In the genomic region with DNA sequence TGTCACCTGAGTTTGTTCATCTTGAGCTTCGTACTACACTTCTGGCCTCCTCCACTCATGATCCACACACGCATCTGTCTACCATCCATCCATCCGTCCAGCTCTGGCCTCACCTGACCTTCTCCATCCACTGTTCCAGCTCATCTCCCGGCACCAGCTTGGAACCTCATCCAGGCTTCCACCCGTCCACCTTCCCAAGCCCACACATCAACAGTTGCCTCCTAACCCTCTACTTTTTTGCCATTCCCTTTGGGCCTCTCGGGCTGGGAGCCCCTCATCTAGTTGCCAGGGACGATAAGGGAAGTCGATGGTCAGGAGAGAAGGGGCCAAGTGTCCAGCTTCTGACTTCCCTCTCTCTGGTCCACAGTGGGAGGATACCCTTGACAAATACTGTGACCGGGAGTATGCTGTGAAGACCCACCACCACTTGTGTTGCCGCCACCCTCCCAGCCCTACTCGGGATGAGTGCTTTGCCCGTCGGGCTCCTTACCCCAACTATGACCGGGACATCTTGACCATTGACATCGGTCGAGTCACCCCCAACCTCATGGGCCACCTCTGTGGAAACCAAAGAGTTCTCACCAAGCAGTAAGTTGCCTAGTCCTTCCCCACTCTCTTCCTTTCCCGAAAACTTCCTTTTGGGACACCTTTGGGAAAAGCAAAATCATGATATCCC, we compare ENCODE assay signal across 21 cellular contexts. TPM values are rescaled to one million over a fixed set of nuclear protein-coding genes. Genes with fewer than 3 reads are reported as not detected.
"Had no signal": no experiment of that assay in that cellular context is flagged by ENCODE, and none has a peak within 500 bp of the region (broad histone marks: within the 10 kb centered on the region; RNA-seq: fewer than 3 reads in every experiment).

No MANE protein-coding gene starts in this region.

- H2AFZ ChIP-seq: parathyroid adenoma had no signal

- H3K4me3 Mint-ChIP-seq: activated naive CD8-positive, alpha-beta T cell treated with anti-CD3 and anti-CD28 coated beads, Interleukin-2, amount 10 ng/mL, durations not matched to agents 7 days and 5 days; memory B cell; T-helper 1 cell treated with Interleukin-12 subunit alpha and Interleukin-12 subunit beta and Interleukin-4 antibody, amounts not matched to agents 30 μg/mL and 1 μg/mL, for 36 hours had no signal

- H3K4me3 ChIP-seq: body of pancreas, dorsolateral prefrontal cortex, gastrocnemius medialis, heart left ventricle, mucosa of descending colon, tibial nerve had no signal

- H3K27ac ChIP-seq: dorsolateral prefrontal cortex, gastrocnemius medialis, heart left ventricle, parathyroid adenoma, tibial nerve had no signal

- H3K27me3 Mint-ChIP-seq: activated naive CD8-positive, alpha-beta T cell treated with anti-CD3 and anti-CD28 coated beads, Interleukin-2, amount 10 ng/mL, durations not matched to agents 7 days and 5 days; memory B cell; naive B cell had no signal

- DNase-seq: activated CD4-positive, alpha-beta T cell treated with anti-CD3 and anti-CD28 coated beads, Interleukin-2, amount 50 U/mL, for 48 hours; activated naive CD8-positive, alpha-beta T cell treated with anti-CD3 and anti-CD28 coated beads, Interleukin-2, amount 10 ng/mL, durations not matched to agents 7 days and 5 days; amygdala; caudate nucleus; dorsolateral prefrontal cortex; gastrocnemius medialis; heart left ventricle; mucosa of descending colon; naive B cell; stimulated activated CD4-positive, alpha-beta T cell treated with anti-CD3 and anti-CD28 coated beads, Interleukin-12 subunit alpha, Interleukin-12 subunit beta, amount 100 ng/mL, for 4 hours; stimulated activated CD4-positive, alpha-beta T cell treated with anti-CD3 and anti-CD28 coated beads, Interleukin-1b, Interleukin-23, amount 100 ng/mL, for 48 hours; stimulated activated naive CD8-positive, alpha-beta T cell treated with anti-CD3 and anti-CD28 coated beads, Interleukin-15, Interleukin-2, amounts not matched to agents 100 U/mL and 50 U/mL, for 24 hours had no signal

- H3K9ac ChIP-seq: parathyroid adenoma had no signal

- H3K4me1 ChIP-seq: parathyroid adenoma had no signal

- H3K27me3 ChIP-seq: body of pancreas, dorsolateral prefrontal cortex, gastrocnemius medialis, heart left ventricle, tibial nerve had no signal

- H3K9me3 ChIP-seq: body of pancreas, gastrocnemius medialis, heart left ventricle, mucosa of descending colon, tibial nerve had no signal

- H3K9me3 Mint-ChIP-seq: activated naive CD8-positive, alpha-beta T cell treated with anti-CD3 and anti-CD28 coated beads, Interleukin-2, amount 10 ng/mL, durations not matched to agents 7 days and 5 days; memory B cell; naive B cell; T-helper 1 cell treated with Interleukin-12 subunit alpha and Interleukin-12 subunit beta and Interleukin-4 antibody, amounts not matched to agents 30 μg/mL and 1 μg/mL, for 36 hours had no signal

- ATAC-seq: body of pancreas; gastrocnemius medialis; heart left ventricle; mucosa of descending colon; stimulated activated naive CD8-positive, alpha-beta T cell treated with anti-CD3 and anti-CD28 coated beads, Interleukin-15, Interleukin-2, amounts not matched to agents 100 U/mL and 50 U/mL, for 24 hours had no signal

- H3K27ac Mint-ChIP-seq: activated naive CD8-positive, alpha-beta T cell treated with anti-CD3 and anti-CD28 coated beads, Interleukin-2, amount 10 ng/mL, durations not matched to agents 7 days and 5 days; memory B cell; T-helper 1 cell treated with Interleukin-12 subunit alpha and Interleukin-12 subunit beta and Interleukin-4 antibody, amounts not matched to agents 30 μg/mL and 1 μg/mL, for 36 hours had no signal

RNA-seq across cellular contexts. Expression of a gene that starts 3.4 kb away (rescaled TPM):
- total RNA-seq: body of pancreas, epithelial cell of proximal tubule, gastrocnemius medialis, kidney epithelial cell, liver, mucosa of descending colon, renal cortical epithelial cell, tibial nerve had no signal
- polyA plus RNA-seq: liver had no signal
